ENCODE assay signal across 8 cellular contexts in the genomic region with DNA sequence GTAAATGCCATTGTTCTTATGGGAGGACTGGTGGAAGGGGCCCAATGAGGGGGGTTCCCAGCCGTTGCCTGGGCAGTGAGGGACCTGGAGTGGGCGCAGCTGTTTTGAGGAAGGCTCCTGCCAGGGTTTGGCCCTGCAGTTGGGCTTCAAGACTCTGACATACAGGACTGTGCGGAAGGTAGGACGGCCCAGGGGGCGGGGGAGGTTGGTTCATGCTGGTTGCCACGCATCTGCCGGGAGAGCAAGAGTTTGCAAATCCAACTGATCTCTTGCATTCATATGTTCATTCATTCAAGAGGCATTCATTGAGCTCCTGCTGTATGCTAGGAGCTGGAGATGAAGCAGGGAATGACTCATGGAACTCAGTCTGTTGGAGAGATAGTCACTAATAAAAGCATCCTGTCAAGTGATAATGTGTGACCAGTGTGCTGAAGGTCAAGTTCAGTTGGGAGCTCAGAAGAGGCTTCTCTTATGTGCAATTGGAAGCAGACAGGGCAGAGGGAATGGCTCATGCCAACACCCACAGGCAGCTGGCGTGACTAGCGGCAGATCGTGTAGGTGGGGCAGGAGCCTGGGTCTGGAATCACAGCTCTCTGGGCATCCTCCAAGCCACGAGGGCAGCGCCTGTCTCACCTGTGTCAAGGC. TPM values are rescaled to one million over a fixed set of nuclear protein-coding genes. Genes with fewer than 3 reads are reported as not detected.
DNase-seq lines count a peak whose midpoint lies in the region; TF ChIP-seq lines count a peak whose summit lies in the region.

No MANE protein-coding gene starts in this region.

- H3K4me3 Mint-ChIP-seq in T-helper 2 cell treated with Interferon-gamma antibody and Interleukin-4, amounts not matched to agents 5 μg/mL and 100 μg/mL, for 36 hours: no peak overlapping the region

- WGBS in spleen, 5 donors: 62 to 72% (median 67%) methylated on average over 12 of the region's 12 CpGs

- H3K36me3 ChIP-seq in SK-N-MC (ENCODE audit: insufficient read depth, low read length): peaks cover 16% of the 10 kb centered on the region; the same call in 1 of the 2 replicates
- H3K36me3 ChIP-seq in spleen: peaks cover 0 to 51% (median 19%) of the 10 kb centered on the region in 6 donors

- H3K27me3 ChIP-seq in spleen (replicated peaks in 1 of 7): no peaks in the 10 kb centered on the region

- DNase-seq in T-helper 2 cell treated with Interferon-gamma antibody and Interleukin-4, amounts not matched to agents 5 μg/mL and 100 μg/mL, for 36 hours (ENCODE audit: low spot score): no peak
- no peak for DNase-seq in T-helper 2 cell
- no peak for DNase-seq in SK-N-MC (ENCODE audit: low read depth, low spot score)
- peak; percentile 94 for DNase-seq in foreskin melanocyte
- DNase-seq in spleen: no peak
- no peak for DNase-seq in activated CD4-positive, alpha-beta T cell treated with anti-CD3 and anti-CD28 coated beads, Interleukin-2, amount 50 U/mL, for 4 hours
- DNase-seq in NAMALWA (ENCODE audit: low spot score): no peak
- no peak for DNase-seq in DMS 273 (lab: John Stamatoyannopoulos, UW; ENCODE audit: unreplicated experiment)

- TF ChIP-seq CTCF in spleen (IDR thresholded peaks at IDR 0.05 in 8 of 11, conservative IDR thresholded peaks at IDR 0.05 in 3 of 11): no peak

- intact Hi-C loops in spleen (cut with DNase I; ENCODE audit: low total_unique reads): no loop called here

- H3K9ac ChIP-seq in SK-N-MC (ENCODE audit: insufficient read length): no peak overlapping the region

- no peaks in the 10 kb centered on the region for H3K27me3 Mint-ChIP-seq in T-helper 2 cell treated with Interferon-gamma antibody and Interleukin-4, amounts not matched to agents 5 μg/mL and 100 μg/mL, for 36 hours (ENCODE audit: low read depth)

- H3K36me3 Mint-ChIP-seq in T-helper 2 cell treated with Interferon-gamma antibody and Interleukin-4, amounts not matched to agents 5 μg/mL and 100 μg/mL, for 36 hours (ENCODE audit: low read depth): peaks cover 25% of the 10 kb centered on the region

- no peaks in the 10 kb centered on the region for H3K9me3 ChIP-seq in SK-N-MC (ENCODE audit: low read depth, low read length)
- no peaks in the 10 kb centered on the region for H3K9me3 ChIP-seq in spleen

- H3K27ac ChIP-seq in SK-N-MC (peak overlapping the region; percentile 96; the same call in 1 of the 2 replicates), spleen (peak overlapping the region in 7 of 8 donors; percentile 80 to 99 (median 98))

- peaks cover 62 to 96% (median 84%) of the 10 kb centered on the region in 6 donors for H3K4me1 ChIP-seq in spleen

- H3K4me3 ChIP-seq in SK-N-MC: no peak overlapping the region
- H3K4me3 ChIP-seq in spleen: peak overlapping the region in 1 of 8 donors; percentile 3

- peak overlapping the region; percentile 57 for H3K27ac Mint-ChIP-seq in T-helper 2 cell treated with Interferon-gamma antibody and Interleukin-4, amounts not matched to agents 5 μg/mL and 100 μg/mL, for 36 hours

- H3K9me3 Mint-ChIP-seq in T-helper 2 cell treated with Interferon-gamma antibody and Interleukin-4, amounts not matched to agents 5 μg/mL and 100 μg/mL, for 36 hours: no peaks in the 10 kb centered on the region

- no peak for TF ChIP-seq POLR2A in spleen (IDR thresholded peaks at IDR 0.05)

- peaks cover 47% of the 10 kb centered on the region for H3K4me1 Mint-ChIP-seq in T-helper 2 cell treated with Interferon-gamma antibody and Interleukin-4, amounts not matched to agents 5 μg/mL and 100 μg/mL, for 36 hours (ENCODE audit: low read depth)

RNA-seq across cellular contexts. Expression of a gene that starts 7.8 kb away (rescaled TPM):
- total RNA-seq in spleen: 100 to 1,000 TPM in 1 of 7 donors, 10 to 100 TPM in 6; 72.6 to 105 (median 88.3) TPM
- 10 to 100 TPM; 11.5 to 25.5 (median 12.0) TPM for polyA plus RNA-seq in spleen

RNA-seq across cellular contexts. Expression of a gene that starts 44.7 kb away (rescaled TPM):
- total RNA-seq in spleen: 10 to 100 TPM; 16.5 to 39.7 (median 26.4) TPM
- polyA plus RNA-seq in spleen: 10 to 100 TPM in 1 of 3 donors, 1 to 10 TPM in 2; 4.9 to 17.2 (median 7.7) TPM
